Comparison of ENCODE assay signal across 25 cellular contexts in genomic region chr2:158695287-158695686, GRCh38.
"Had no signal": no experiment of that assay in that cellular context is flagged by ENCODE, and none has a peak within 500 bp of the region (broad histone marks: within the 10 kb centered on the region; RNA-seq: fewer than 3 reads in every experiment).

No MANE protein-coding gene starts in this region.

- DNase-seq: activated CD4-positive, alpha-beta memory T cell treated with anti-CD3 and anti-CD28 coated beads for 36 hours; activated CD4-positive, alpha-beta T cell treated with anti-CD3 and anti-CD28 coated beads for 4 hours; activated CD4-positive, alpha-beta T cell treated with anti-CD3 and anti-CD28 coated beads, Interleukin-2, amount 50 U/mL, for 1 hour; activated CD4-positive, CD25-positive, alpha-beta regulatory T cell treated with anti-CD3 and anti-CD28 coated beads, Interleukin-2, amount 50 U/mL, for 72 hours; activated CD8-positive, alpha-beta memory T cell treated with anti-CD3 and anti-CD28 coated beads, Interleukin-2, amount 50 U/mL, for 4 hours; activated gamma-delta T cell treated with Interleukin-2 at 50 U/mL for 16 hours; activated naive CD4-positive, alpha-beta T cell treated with anti-CD3 and anti-CD28 coated beads for 36 hours; activated T-cell treated with anti-CD3 and anti-CD28 coated beads for 4 hours; activated T-cell treated with anti-CD3 and anti-CD28 coated beads, Interleukin-2, amount 50 U/mL, for 4 hours; adrenal gland; caudate nucleus; cerebellar nuclear complex; KG1; MM.1S; NCI-H1092; NCI-H1436 treated with DMSO at 0.1 percent for 48 hours; NCI-H1694 treated with DMSO at 0.1 percent for 48 hours; NCI-H2029; NCI-H345; NCI-H524 treated with DMSO at 0.1 percent for 48 hours; RPMI8226; SJCRH30 had no signal

- ATAC-seq: activated naive CD4-positive, alpha-beta T cell treated with anti-CD3 and anti-CD28 coated beads, Interleukin-2, amount 50 U/mL, for 72 hours; activated T-cell treated with anti-CD3 and anti-CD28 coated beads, Interleukin-2, amount 50 U/mL, for 4 hours; Panc1; WTC11 had no signal
